In the genomic region with DNA sequence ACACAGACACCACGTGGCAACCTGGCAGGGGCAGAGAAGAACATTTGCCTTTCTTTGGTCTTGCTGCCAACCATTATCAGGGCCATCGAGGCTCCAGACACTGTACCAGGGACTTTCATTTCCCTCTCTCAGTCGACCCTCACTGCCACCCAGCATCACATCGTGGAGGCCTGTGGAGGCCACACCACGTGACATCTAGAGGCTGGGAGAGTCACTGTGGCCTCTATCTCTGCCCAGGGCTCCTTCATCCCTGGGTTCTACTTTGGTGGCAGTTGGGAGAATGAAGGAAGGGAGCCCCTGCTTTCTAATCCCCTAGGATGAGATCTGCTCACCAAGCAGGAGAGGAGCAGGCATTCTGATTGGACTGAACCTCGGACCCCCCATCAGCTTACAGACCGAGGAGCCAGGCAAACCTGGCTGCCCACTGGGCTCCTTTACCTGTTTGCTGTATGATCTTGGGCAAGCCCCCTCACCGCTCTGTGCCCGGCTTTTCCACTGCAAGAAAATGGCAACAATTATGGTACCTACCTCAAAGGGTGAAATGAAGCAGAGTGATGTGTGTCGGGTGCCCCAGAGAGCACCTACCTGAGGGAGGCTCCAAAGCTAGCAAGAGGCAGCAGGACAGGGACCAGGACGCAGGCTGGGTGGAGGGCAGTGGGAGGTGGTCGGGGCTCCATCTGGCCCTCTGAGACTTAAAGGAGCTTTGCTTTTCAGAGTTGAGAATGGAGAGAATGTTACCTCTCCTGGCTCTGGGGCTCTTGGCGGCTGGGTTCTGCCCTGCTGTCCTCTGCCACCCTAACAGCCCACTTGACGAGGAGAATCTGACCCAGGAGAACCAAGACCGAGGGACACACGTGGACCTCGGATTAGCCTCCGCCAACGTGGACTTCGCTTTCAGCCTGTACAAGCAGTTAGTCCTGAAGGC, we compare ENCODE assay signal across 1 cellular context.
TF ChIP-seq lines count a peak whose summit lies in the region.

No MANE protein-coding gene starts in this region.

TF ChIP-seq in liver, 16 proteins besides CTCF, POLR2A, EP300 and RAD21 (continued from another document):
- TF ChIP-seq, protein P1, sequence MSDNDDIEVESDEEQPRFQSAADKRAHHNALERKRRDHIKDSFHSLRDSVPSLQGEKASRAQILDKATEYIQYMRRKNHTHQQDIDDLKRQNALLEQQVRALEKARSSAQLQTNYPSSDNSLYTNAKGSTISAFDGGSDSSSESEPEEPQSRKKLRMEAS (IDR thresholded peaks at IDR 0.05) = peak; percentile 10
- TF ChIP-seq, protein P2, sequence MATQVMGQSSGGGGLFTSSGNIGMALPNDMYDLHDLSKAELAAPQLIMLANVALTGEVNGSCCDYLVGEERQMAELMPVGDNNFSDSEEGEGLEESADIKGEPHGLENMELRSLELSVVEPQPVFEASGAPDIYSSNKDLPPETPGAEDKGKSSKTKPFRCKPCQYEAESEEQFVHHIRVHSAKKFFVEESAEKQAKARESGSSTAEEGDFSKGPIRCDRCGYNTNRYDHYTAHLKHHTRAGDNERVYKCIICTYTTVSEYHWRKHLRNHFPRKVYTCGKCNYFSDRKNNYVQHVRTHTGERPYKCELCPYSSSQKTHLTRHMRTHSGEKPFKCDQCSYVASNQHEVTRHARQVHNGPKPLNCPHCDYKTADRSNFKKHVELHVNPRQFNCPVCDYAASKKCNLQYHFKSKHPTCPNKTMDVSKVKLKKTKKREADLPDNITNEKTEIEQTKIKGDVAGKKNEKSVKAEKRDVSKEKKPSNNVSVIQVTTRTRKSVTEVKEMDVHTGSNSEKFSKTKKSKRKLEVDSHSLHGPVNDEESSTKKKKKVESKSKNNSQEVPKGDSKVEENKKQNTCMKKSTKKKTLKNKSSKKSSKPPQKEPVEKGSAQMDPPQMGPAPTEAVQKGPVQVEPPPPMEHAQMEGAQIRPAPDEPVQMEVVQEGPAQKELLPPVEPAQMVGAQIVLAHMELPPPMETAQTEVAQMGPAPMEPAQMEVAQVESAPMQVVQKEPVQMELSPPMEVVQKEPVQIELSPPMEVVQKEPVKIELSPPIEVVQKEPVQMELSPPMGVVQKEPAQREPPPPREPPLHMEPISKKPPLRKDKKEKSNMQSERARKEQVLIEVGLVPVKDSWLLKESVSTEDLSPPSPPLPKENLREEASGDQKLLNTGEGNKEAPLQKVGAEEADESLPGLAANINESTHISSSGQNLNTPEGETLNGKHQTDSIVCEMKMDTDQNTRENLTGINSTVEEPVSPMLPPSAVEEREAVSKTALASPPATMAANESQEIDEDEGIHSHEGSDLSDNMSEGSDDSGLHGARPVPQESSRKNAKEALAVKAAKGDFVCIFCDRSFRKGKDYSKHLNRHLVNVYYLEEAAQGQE (IDR thresholded peaks at IDR 0.05) = peak; percentile 12
TF ChIP-seq in liver: peak in this region for 2.
